22 cellular contexts compared by ENCODE assay signal in genomic region chr10:86163522-86164215, GRCh38.
DNase-seq lines count a peak whose midpoint lies in the region; ATAC-seq, FAIRE-seq and TF ChIP-seq lines count a peak whose summit lies in the region.
"Had no signal": no experiment of that assay in that cellular context is flagged by ENCODE, and none has a peak within 500 bp of the region (broad histone marks: within the 10 kb centered on the region; RNA-seq: fewer than 3 reads in every experiment).

No MANE protein-coding gene starts in this region.

- no peak overlapping the region for H2AK5ac ChIP-seq in H1 (ENCODE audit: low read depth, low read length)

- TF ChIP-seq EP300 in H1 (IDR thresholded peaks at IDR 0.05; ENCODE audit: borderline replicate concordance in 1 of 2, low read depth in 2 of 2, low read length in 2 of 2): no peak

- no peak overlapping the region for H3K4ac ChIP-seq in H1 (replicated peaks; ENCODE audit: insufficient read length, low read depth, low read length)

- TF ChIP-seq CTCF in H1 (IDR thresholded peaks at IDR 0.05; ENCODE audit: control extremely low read depth in 1 of 3, insufficient read depth in 1 of 3, low read depth in 1 of 3, low read length in 3 of 3): no peak
- TF ChIP-seq CTCF in nephron progenitor cell (IDR thresholded peaks at IDR 0.05): no peak
- no peak for TF ChIP-seq CTCF in upper lobe of right lung (IDR thresholded peaks at IDR 0.05)

- no peak overlapping the region for H3K18ac ChIP-seq in H1 (ENCODE audit: extremely low read depth, low read length)

- POLR2A ChIA-PET in H1 (lab: Charles Lee; ENCODE audit: partially characterized antibody): interaction anchor here (0.6 kb wide), 1 partner anchor 1651 kb away, joined by 4 read pairs; no protein-coding TSS in a partner anchor

- H3K23ac ChIP-seq in H1 (ENCODE audit: insufficient read length): no peak overlapping the region

- intact Hi-C loops in upper lobe of right lung (cut with DNase I): no loop called here

- H3K36me3 ChIP-seq in H1 (ENCODE audit: control insufficient read depth in 2 of 4, insufficient read depth in 4 of 4, low read length in 3 of 4) (no peaks in the 10 kb centered on the region), upper lobe of right lung (no peaks in the 10 kb centered on the region)
- H3K36me3 ChIP-seq: gastrocnemius medialis, lower lobe of right lung, pancreas had no signal

- WGBS in H1 (ENCODE audit: extremely low coverage in 1 of 2, insufficient coverage in 1 of 2, insufficient read length in 1 of 2, insufficient replicate concordance in 2 of 2, low coverage in 1 of 2, low lambda C conversion rate in 2 of 2, missing lambda C conversion rate in 1 of 2), 2 experiments: 88% methylated on average over 12 of the region's 13 CpGs; no CpG with 5 or more reads in 1 of the 2 experiments

- H3K27me3 ChIP-seq in H1 (replicated peaks in 1 of 4; ENCODE audit: control insufficient read depth in 3 of 4, extremely low read depth in 1 of 4, insufficient read depth in 3 of 4, low read length in 3 of 4) (no peaks in the 10 kb centered on the region), upper lobe of right lung (no peaks in the 10 kb centered on the region)
- H3K27me3 ChIP-seq: body of pancreas, gastrocnemius medialis, pancreas had no signal

- H3K14ac ChIP-seq in H1 (ENCODE audit: insufficient read length): no peak overlapping the region

- no peaks in the 10 kb centered on the region for H3K36me3 Mint-ChIP-seq in nephron progenitor cell (ENCODE audit: low read depth)
- H3K36me3 Mint-ChIP-seq: activated naive CD4-positive, alpha-beta T cell treated with anti-CD3 and anti-CD28 coated beads, Interleukin-2, amount 50 U/mL, for 24 hours had no signal

- FAIRE-seq in H1 (lab: Jason Lieb, UNC): no peak
- FAIRE-seq: pancreas had no signal

- no peak overlapping the region for H3K4me3 Mint-ChIP-seq in nephron progenitor cell
- H3K4me3 Mint-ChIP-seq: activated naive CD4-positive, alpha-beta T cell treated with anti-CD3 and anti-CD28 coated beads, Interleukin-2, amount 50 U/mL, for 24 hours; dendritic cell treated with granulocyte-macrophage colony-stimulating factor and Interleukin-4, amounts not matched to agents 40 ng/mL and 50 ng/mL, for 4 days had no signal

- CTCF ChIA-PET in H1 (lab: Charles Lee; ENCODE audit: partially characterized antibody): interaction anchor here (0.8 to 1.6 kb wide), 4 partner anchors 21 to 186 kb away, joined by 3 to 5 read pairs (median 3); no protein-coding TSS in a partner anchor

- ATAC-seq in upper lobe of right lung: no peak
- no peak for ATAC-seq in HG03039 (IDR thresholded peaks at IDR 0.05; ENCODE audit: unreplicated experiment)
- ATAC-seq in HG03025 (IDR thresholded peaks at IDR 0.05; ENCODE audit: low FRiP score, unreplicated experiment): no peak
- ATAC-seq: body of pancreas, gastrocnemius medialis, HCT116, Panc1 had no signal

- peak overlapping the region; percentile 11 for H4K8ac ChIP-seq in H1 (ENCODE audit: extremely low read depth, insufficient read depth, low read length)

- no peak overlapping the region for H3K4me3 ChIP-seq in H1 (ENCODE audit: extremely low read depth in 1 of 4, insufficient read depth in 2 of 4, low read depth in 3 of 4, low read length in 4 of 4)
- no peak overlapping the region for H3K4me3 ChIP-seq in upper lobe of right lung
- H3K4me3 ChIP-seq: body of pancreas, gastrocnemius medialis, lower lobe of right lung, pancreas, SK-N-MC had no signal

- no peak overlapping the region for H3K9ac ChIP-seq in H1 (replicated peaks in 1 of 4; ENCODE audit: extremely low read depth in 1 of 4, low read depth in 3 of 4, low read length in 3 of 4)

- H2BK12ac ChIP-seq in H1 (ENCODE audit: low read depth, low read length): no peak overlapping the region

- H2AFZ ChIP-seq in H1 (ENCODE audit: low read length): no peak overlapping the region

- no peak overlapping the region for H2BK15ac ChIP-seq in H1 (ENCODE audit: low read length)

- H2BK20ac ChIP-seq in H1 (ENCODE audit: low read length): no peak overlapping the region

- H3K9me3 ChIP-seq in H1 (ENCODE audit: insufficient read depth in 2 of 2, low read depth in 1 of 2, low read length in 1 of 2) (no peaks in the 10 kb centered on the region), upper lobe of right lung (no peaks in the 10 kb centered on the region)
- H3K9me3 ChIP-seq: body of pancreas, gastrocnemius medialis, lower lobe of right lung, pancreas had no signal

- no peak overlapping the region for H3K56ac ChIP-seq in H1 (replicated peaks; ENCODE audit: insufficient read length, low read depth, low read length)

- peak overlapping the region; percentile 17 for H3K27ac Mint-ChIP-seq in nephron progenitor cell
- H3K27ac Mint-ChIP-seq: activated naive CD4-positive, alpha-beta T cell treated with anti-CD3 and anti-CD28 coated beads, Interleukin-2, amount 50 U/mL, for 24 hours; dendritic cell treated with granulocyte-macrophage colony-stimulating factor and Interleukin-4, amounts not matched to agents 40 ng/mL and 50 ng/mL, for 4 days had no signal

- no peaks in the 10 kb centered on the region for H3K4me1 ChIP-seq in H1 (replicated peaks in 1 of 4; ENCODE audit: control insufficient read depth in 3 of 4, insufficient read depth in 4 of 4, low read length in 3 of 4)
- H3K4me1 ChIP-seq in upper lobe of right lung: no peaks in the 10 kb centered on the region
- H3K4me1 ChIP-seq: body of pancreas, gastrocnemius medialis, lower lobe of right lung, pancreas had no signal

- no peak overlapping the region for H2BK120ac ChIP-seq in H1 (replicated peaks; ENCODE audit: low read depth, low read length)

- no peak for TF ChIP-seq RAD21 in H1 (IDR thresholded peaks at IDR 0.05 in 1 of 2, conservative IDR thresholded peaks at IDR 0.05 in 1 of 2; ENCODE audit: low read depth in 2 of 2, low read length in 2 of 2)

- no peak overlapping the region for H3K27ac ChIP-seq in H1 (ENCODE audit: low read depth, low read length)
- H3K27ac ChIP-seq in upper lobe of right lung: no peak overlapping the region
- H3K27ac ChIP-seq: body of pancreas, epithelial cell of prostate, gastrocnemius medialis, lower lobe of right lung, pancreas, SK-N-MC had no signal

- no peak for TF ChIP-seq POLR2A in H1 (IDR thresholded peaks at IDR 0.05; ENCODE audit: control extremely low read depth in 1 of 2, low read depth in 2 of 2, low read length in 2 of 2)

- DNase-seq in activated effector memory CD4-positive, alpha-beta T cell treated with anti-CD3 and anti-CD28 coated beads, Interleukin-2, amount 50 U/mL, for 16 hours: peak; percentile 49
- DNase-seq in activated effector memory CD4-positive, alpha-beta T cell treated with Interleukin-2 at 50 U/mL for 16 hours: no peak
- DNase-seq in H1 (ENCODE audit: low read depth in 1 of 2, low spot score in 2 of 2): no peak
- no peak for DNase-seq in nephron progenitor cell
- peak; percentile 33 for DNase-seq in upper lobe of right lung
- no peak for DNase-seq in NCI-H2227 (lab: John Stamatoyannopoulos, UW; ENCODE audit: unreplicated experiment)
- DNase-seq: activated CD4-positive, alpha-beta T cell treated with anti-CD3 and anti-CD28 coated beads for 48 hours; body of pancreas; Calu3; gastrocnemius medialis; Kasumi-1; lower lobe of right lung; T1000 had no signal

- no peaks in the 10 kb centered on the region for H3K27me3 Mint-ChIP-seq in nephron progenitor cell (ENCODE audit: low read depth, poor library complexity)
- H3K27me3 Mint-ChIP-seq: activated naive CD4-positive, alpha-beta T cell treated with anti-CD3 and anti-CD28 coated beads, Interleukin-2, amount 50 U/mL, for 24 hours had no signal

- no peaks in the 10 kb centered on the region for H3K79me2 ChIP-seq in H1 (ENCODE audit: control insufficient read depth in 1 of 2, insufficient read depth in 2 of 2, low read length in 2 of 2)

- no peaks in the 10 kb centered on the region; the same call in 1 of the 2 replicates for H3K23me2 ChIP-seq in H1 (ENCODE audit: low read depth, low read length)

- H3K9me3 Mint-ChIP-seq in nephron progenitor cell: no peaks in the 10 kb centered on the region
- H3K9me3 Mint-ChIP-seq: activated naive CD4-positive, alpha-beta T cell treated with anti-CD3 and anti-CD28 coated beads, Interleukin-2, amount 50 U/mL, for 24 hours; dendritic cell treated with granulocyte-macrophage colony-stimulating factor and Interleukin-4, amounts not matched to agents 40 ng/mL and 50 ng/mL, for 4 days had no signal

- H3K4me2 ChIP-seq in H1 (ENCODE audit: insufficient read depth in 1 of 2, low read depth in 2 of 2, low read length in 2 of 2): no peak overlapping the region

- no peak overlapping the region for H4K91ac ChIP-seq in H1 (replicated peaks; ENCODE audit: insufficient read length, low read length)

- H3K4me1 Mint-ChIP-seq in nephron progenitor cell: peaks cover 20% of the 10 kb centered on the region
- H3K4me1 Mint-ChIP-seq: activated naive CD4-positive, alpha-beta T cell treated with anti-CD3 and anti-CD28 coated beads, Interleukin-2, amount 50 U/mL, for 24 hours had no signal

- H4K5ac ChIP-seq in H1 (ENCODE audit: insufficient read length, low read depth, low read length): no peak overlapping the region

- no peaks in the 10 kb centered on the region for H4K20me1 ChIP-seq in H1 (replicated peaks in 1 of 2; ENCODE audit: control insufficient read depth in 1 of 2, insufficient read depth in 2 of 2, low read length in 2 of 2)

- H3K79me1 ChIP-seq in H1 (ENCODE audit: low read depth, low read length): no peaks in the 10 kb centered on the region

- H2BK5ac ChIP-seq in H1 (ENCODE audit: low read depth, low read length): no peak overlapping the region

TF ChIP-seq in H1, 55 proteins besides CTCF, POLR2A, EP300 and RAD21 (continues in another document):
- TF ChIP-seq HDAC2 (IDR thresholded peaks at IDR 0.05; ENCODE audit: borderline replicate concordance in 1 of 2, low read depth in 2 of 2, low read length in 2 of 2): no peak

Comparison
In these comparisons a context has a peak if more than half of its experiments do, and no peak if none do; other contexts are left out.
1. DNase-seq: peak in activated effector memory CD4-positive, alpha-beta T cell treated with anti-CD3 and anti-CD28 coated beads, Interleukin-2, amount 50 U/mL, for 16 hours (single experiment) and upper lobe of right lung (single experiment); none in activated effector memory CD4-positive, alpha-beta T cell treated with Interleukin-2 at 50 U/mL for 16 hours (single experiment), H1 (0 of 2), nephron progenitor cell (single experiment) and NCI-H2227 (single experiment).